ENCODE assay signal across 13 cellular contexts in the genomic region with DNA sequence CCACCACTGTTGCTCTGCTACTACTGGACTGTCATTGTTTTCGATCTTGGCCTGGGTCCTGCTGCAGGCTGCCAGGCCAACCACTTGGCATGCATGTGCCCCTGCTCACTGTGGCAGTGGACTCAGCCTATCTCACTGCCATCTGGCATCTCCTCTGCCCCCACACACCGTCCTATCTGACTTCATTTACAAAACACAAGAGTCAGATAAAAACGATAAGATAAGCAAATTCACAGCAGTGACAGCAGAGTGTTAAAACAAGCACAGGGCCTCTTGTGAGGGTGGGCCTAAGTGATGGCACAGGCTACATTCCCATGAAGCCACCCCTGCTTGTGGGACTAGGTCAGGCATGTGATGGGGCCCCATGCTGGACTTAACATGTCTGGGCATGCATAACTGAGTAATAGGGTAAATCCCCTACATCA.
DNase-seq lines count a peak whose midpoint lies in the region; ATAC-seq and TF ChIP-seq lines count a peak whose summit lies in the region.
"Had no signal": no experiment of that assay in that cellular context is flagged by ENCODE, and none has a peak within 500 bp of the region (broad histone marks: within the 10 kb centered on the region; RNA-seq: fewer than 3 reads in every experiment).

No MANE protein-coding gene starts in this region.

- H3K4me1 Mint-ChIP-seq in activated naive CD8-positive, alpha-beta T cell treated with anti-CD3 and anti-CD28 coated beads, Interleukin-2, amount 50 U/mL, for 24 hours: peaks cover 5% of the 10 kb centered on the region
- H3K4me1 Mint-ChIP-seq in activated naive CD8-positive, alpha-beta T cell treated with anti-CD3 and anti-CD28 coated beads for 36 hours: peaks cover 5% of the 10 kb centered on the region
- H3K4me1 Mint-ChIP-seq in brain: peaks cover 26% of the 10 kb centered on the region

- no peak overlapping the region for H3K4me3 Mint-ChIP-seq in activated naive CD8-positive, alpha-beta T cell treated with anti-CD3 and anti-CD28 coated beads, Interleukin-2, amount 50 U/mL, for 24 hours
- no peak overlapping the region for H3K4me3 Mint-ChIP-seq in activated naive CD8-positive, alpha-beta T cell treated with anti-CD3 and anti-CD28 coated beads for 36 hours
- H3K4me3 Mint-ChIP-seq in brain: no peak overlapping the region

- H3K4me3 ChIP-seq in right cardiac atrium (ENCODE audit: low read length): no peak overlapping the region
- no peak overlapping the region for H3K4me3 ChIP-seq in effector memory CD4-positive, alpha-beta T cell (ENCODE audit: insufficient read depth, low read depth, low read length, poor library complexity, severe bottlenecking)
- H3K4me3 ChIP-seq: ascending aorta had no signal

- no peaks in the 10 kb centered on the region for H3K9me3 ChIP-seq in right cardiac atrium (ENCODE audit: control insufficient read depth, low read length)
- no peaks in the 10 kb centered on the region for H3K9me3 ChIP-seq in effector memory CD4-positive, alpha-beta T cell (ENCODE audit: control insufficient read depth, low read length)
- H3K9me3 ChIP-seq: ascending aorta had no signal

- TF ChIP-seq CTCF in brain (conservative IDR thresholded peaks at IDR 0.05): no peak

- H3K27me3 ChIP-seq in right cardiac atrium (ENCODE audit: control insufficient read depth, insufficient read depth): no peaks in the 10 kb centered on the region
- H3K27me3 ChIP-seq in effector memory CD4-positive, alpha-beta T cell (replicated peaks; ENCODE audit: control insufficient read depth, insufficient read depth, low read length, poor library complexity, severe bottlenecking): no peaks in the 10 kb centered on the region
- H3K27me3 ChIP-seq: ascending aorta had no signal

- no peak overlapping the region for H3K27ac ChIP-seq in right cardiac atrium (ENCODE audit: low read length)
- peak overlapping the region; percentile 14 for H3K27ac ChIP-seq in substantia nigra (ENCODE audit: low read depth, low read length, poor library complexity, severe bottlenecking)
- no peak overlapping the region for H3K27ac ChIP-seq in effector memory CD4-positive, alpha-beta T cell (ENCODE audit: insufficient read depth, low read length, poor library complexity, severe bottlenecking)
- H3K27ac ChIP-seq: ascending aorta had no signal

- DNase-seq in activated naive CD8-positive, alpha-beta T cell treated with anti-CD3 and anti-CD28 coated beads, Interleukin-2, amount 50 U/mL, for 24 hours: no peak
- no peak for DNase-seq in activated naive CD8-positive, alpha-beta T cell treated with anti-CD3 and anti-CD28 coated beads for 36 hours
- DNase-seq in right cardiac atrium: no peak
- DNase-seq in substantia nigra (lab: John Stamatoyannopoulos, UW): peak in 48 of 49 donors; percentile 5 to 93 (median 70)
- no peak for DNase-seq in NCI-H1694 treated with DMSO at 0.1 percent for 48 hours (lab: John Stamatoyannopoulos, UW)
- DNase-seq in NCI-H345 (lab: John Stamatoyannopoulos, UW): no peak
- DNase-seq in effector memory CD4-positive, alpha-beta T cell: no peak
- DNase-seq: naive thymus-derived CD4-positive, alpha-beta T cell; NCI-H510A; SHP77 treated with DMSO at 0.1 percent for 48 hours; stimulated activated CD4-positive, alpha-beta T cell treated with anti-CD3 and anti-CD28 coated beads, Interleukin-15, amount 100 ng/mL, for 24 hours had no signal

- no peaks in the 10 kb centered on the region for H3K9me3 Mint-ChIP-seq in activated naive CD8-positive, alpha-beta T cell treated with anti-CD3 and anti-CD28 coated beads, Interleukin-2, amount 50 U/mL, for 24 hours
- no peaks in the 10 kb centered on the region for H3K9me3 Mint-ChIP-seq in activated naive CD8-positive, alpha-beta T cell treated with anti-CD3 and anti-CD28 coated beads for 36 hours
- peaks cover 0 to 3% (median 0%) of the 10 kb centered on the region in 5 experiments for H3K9me3 Mint-ChIP-seq in brain

- intact Hi-C loops in right cardiac atrium (cut with DNase I): no loop called here

- H3K27ac Mint-ChIP-seq in activated naive CD8-positive, alpha-beta T cell treated with anti-CD3 and anti-CD28 coated beads, Interleukin-2, amount 50 U/mL, for 24 hours: no peak overlapping the region
- no peak overlapping the region for H3K27ac Mint-ChIP-seq in activated naive CD8-positive, alpha-beta T cell treated with anti-CD3 and anti-CD28 coated beads for 36 hours
- H3K27ac Mint-ChIP-seq in brain: peak overlapping the region in 4 of 5 experiments; percentile 44 to 84 (median 64)

- H3K36me3 ChIP-seq in effector memory CD4-positive, alpha-beta T cell (ENCODE audit: control insufficient read depth, insufficient read depth, low read length): no peaks in the 10 kb centered on the region
- H3K36me3 ChIP-seq: ascending aorta had no signal

- peaks cover 2% of the 10 kb centered on the region for H3K4me1 ChIP-seq in right cardiac atrium (ENCODE audit: control insufficient read depth, insufficient read depth, low read length)
- H3K4me1 ChIP-seq in effector memory CD4-positive, alpha-beta T cell (ENCODE audit: control insufficient read depth, insufficient read depth, low read length, poor library complexity, severe bottlenecking): no peaks in the 10 kb centered on the region
- H3K4me1 ChIP-seq: ascending aorta had no signal

- peaks cover 3% of the 10 kb centered on the region for H3K27me3 Mint-ChIP-seq in activated naive CD8-positive, alpha-beta T cell treated with anti-CD3 and anti-CD28 coated beads, Interleukin-2, amount 50 U/mL, for 24 hours
- no peaks in the 10 kb centered on the region for H3K27me3 Mint-ChIP-seq in activated naive CD8-positive, alpha-beta T cell treated with anti-CD3 and anti-CD28 coated beads for 36 hours
- H3K27me3 Mint-ChIP-seq in brain: no peaks in the 10 kb centered on the region

- WGBS in right cardiac atrium: 43% methylated on average over 3 of the region's 3 CpGs

- no peaks in the 10 kb centered on the region for H3K36me3 Mint-ChIP-seq in activated naive CD8-positive, alpha-beta T cell treated with anti-CD3 and anti-CD28 coated beads, Interleukin-2, amount 50 U/mL, for 24 hours (ENCODE audit: low read depth)
- H3K36me3 Mint-ChIP-seq in activated naive CD8-positive, alpha-beta T cell treated with anti-CD3 and anti-CD28 coated beads for 36 hours: no peaks in the 10 kb centered on the region
- H3K36me3 Mint-ChIP-seq in brain: no peaks in the 10 kb centered on the region
- H3K36me3 Mint-ChIP-seq: naive thymus-derived CD4-positive, alpha-beta T cell had no signal

- ATAC-seq in activated naive CD8-positive, alpha-beta T cell treated with anti-CD3 and anti-CD28 coated beads, Interleukin-2, amount 50 U/mL, for 24 hours: peak; percentile 40
- peak; percentile 68 to 71 for ATAC-seq in right cardiac atrium
- ATAC-seq: naive thymus-derived CD4-positive, alpha-beta T cell had no signal

Comparison
In these comparisons a context has a peak if more than half of its experiments do, and no peak if none do; other contexts are left out.
1. DNase-seq: peak in substantia nigra (48 of 49); none in activated naive CD8-positive, alpha-beta T cell treated with anti-CD3 and anti-CD28 coated beads, Interleukin-2, amount 50 U/mL, for 24 hours (single experiment), activated naive CD8-positive, alpha-beta T cell treated with anti-CD3 and anti-CD28 coated beads for 36 hours (single experiment), right cardiac atrium (0 of 3), NCI-H1694 treated with DMSO at 0.1 percent for 48 hours (single experiment), NCI-H345 (single experiment) and effector memory CD4-positive, alpha-beta T cell (0 of 3).
2. H3K27ac Mint-ChIP-seq: peak in brain (4 of 5); none in activated naive CD8-positive, alpha-beta T cell treated with anti-CD3 and anti-CD28 coated beads, Interleukin-2, amount 50 U/mL, for 24 hours (single experiment) and activated naive CD8-positive, alpha-beta T cell treated with anti-CD3 and anti-CD28 coated beads for 36 hours (single experiment).